In the genomic region with DNA sequence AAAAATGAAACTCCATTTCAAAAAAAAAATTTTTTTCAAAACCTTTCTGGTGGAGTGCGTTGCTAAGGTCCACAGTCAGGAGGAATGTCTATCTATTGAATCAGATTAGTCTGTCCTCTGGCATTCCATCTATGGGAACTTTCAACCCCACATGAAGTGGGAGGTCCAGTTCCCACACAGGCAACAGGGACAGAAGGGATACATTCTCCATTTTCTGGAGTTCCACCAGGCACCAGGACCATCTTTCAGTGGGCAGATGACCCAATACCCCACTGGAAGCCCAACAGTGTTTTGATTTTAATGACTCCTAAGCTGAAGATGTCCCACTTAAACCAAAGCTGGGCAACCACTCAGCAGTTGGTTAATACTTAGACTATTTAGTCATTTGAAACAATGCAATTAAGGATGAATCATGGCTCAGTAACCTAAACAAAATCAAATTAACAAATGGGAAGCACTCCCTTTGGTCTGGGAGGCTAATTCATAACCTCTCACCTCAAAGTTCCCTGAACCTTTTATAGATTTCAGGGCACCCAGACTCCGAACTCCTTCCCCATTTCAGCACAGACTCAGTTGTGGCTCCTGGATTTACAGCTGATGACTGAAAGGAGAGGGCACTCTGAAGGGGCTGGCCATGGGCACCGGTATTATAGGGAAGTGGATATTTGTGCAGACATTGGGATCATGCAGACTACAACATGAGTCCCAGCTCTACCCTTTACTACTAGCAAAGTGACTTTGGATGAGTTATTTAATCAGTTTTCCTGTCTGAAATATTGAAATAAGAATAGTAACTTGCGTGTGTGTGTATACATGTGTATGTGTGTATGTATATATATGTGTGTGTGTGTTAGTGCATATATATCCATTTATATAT, we compare ENCODE assay signal across 10 cellular contexts.
A peak's percentile ranks its signal among the peaks of the same experiment; 100 is the strongest.
DNase-seq lines count a peak whose midpoint lies in the region; TF ChIP-seq lines count a peak whose summit lies in the region.
"Had no signal": no experiment of that assay in that cellular context is flagged by ENCODE, and none has a peak within 500 bp of the region (broad histone marks: within the 10 kb centered on the region; RNA-seq: fewer than 3 reads in every experiment).

No MANE protein-coding gene starts in this region.

- POLR2A ChIA-PET in SK-N-SH (lab: Yijun Ruan, JAX) = no interaction called here

- TF ChIP-seq RAD21 in SK-N-SH (IDR thresholded peaks at IDR 0.05; ENCODE audit: low read length) = no peak

- WGBS in SK-N-SH (ENCODE audit: low lambda C conversion rate) = 40% methylated on average over 4 of the region's 4 CpGs
- 58% methylated on average over 4 of the region's 4 CpGs for WGBS in smooth muscle cell (ENCODE audit: low lambda C conversion rate)
- WGBS in testis, 2 donors = 86 to 88% methylated on average over 4 of the region's 4 CpGs

- H3K9me2 ChIP-seq in SK-N-SH = no peaks in the 10 kb centered on the region

- H3K4me2 ChIP-seq in SK-N-SH (peak overlapping the region; percentile 45; the same call in 1 of the 2 replicates), smooth muscle cell (peak overlapping the region; percentile 23)

- CTCF ChIA-PET in SK-N-SH (lab: Yijun Ruan, JAX) = interaction anchor here (3.1 kb wide), 1 partner anchor 11 kb away, joined by 11 read pairs; no protein-coding TSS in a partner anchor

- H3K36me3 ChIP-seq in SK-N-SH (replicated peaks in 1 of 2; ENCODE audit: control insufficient read depth in 1 of 2, insufficient read depth in 2 of 2, low read length in 1 of 2) (no peaks in the 10 kb centered on the region), smooth muscle cell (ENCODE audit: low read depth) (no peaks in the 10 kb centered on the region), testis (ENCODE audit: low read depth, missing control alignments) (no peaks in the 10 kb centered on the region)
- H3K36me3 ChIP-seq: prostate gland had no signal

- DNase-seq in GOT3 (lab: John Stamatoyannopoulos, UW) (peak; percentile 30), SK-N-SH (no peak), fibroblast of the aortic adventitia (ENCODE audit: low read depth) (peak; percentile 80), smooth muscle cell (lab: John Stamatoyannopoulos, UW; ENCODE audit: unreplicated experiment) (no peak), NCI-H2171 (lab: John Stamatoyannopoulos, UW) (no peak), activated T-cell treated with anti-CD3 and anti-CD28 coated beads for 4 hours (no peak), testis (no peak)
- DNase-seq: activated naive CD8-positive, alpha-beta T cell treated with anti-CD3 and anti-CD28 coated beads, Interleukin-2, amount 10 ng/mL, durations not matched to agents 7 days and 5 days; DMS53 had no signal

- H3K4me1 ChIP-seq in SK-N-SH (ENCODE audit: control insufficient read depth in 1 of 2, insufficient read depth in 2 of 2, low read depth in 1 of 2, low read length in 1 of 2) (peaks cover 0 to 13% of the 10 kb centered on the region in 2 experiments; a peak in 2 of 4 replicates), smooth muscle cell (ENCODE audit: low read depth) (peaks cover 24% of the 10 kb centered on the region), testis (no peaks in the 10 kb centered on the region)
- H3K4me1 ChIP-seq: prostate gland had no signal

- peaks cover 27% of the 10 kb centered on the region for H3F3A ChIP-seq in SK-N-SH (replicated peaks; ENCODE audit: insufficient read depth)
- H3F3A ChIP-seq in smooth muscle cell (ENCODE audit: low read depth) = peaks cover 10% of the 10 kb centered on the region

- H3K9ac ChIP-seq in SK-N-SH (peak overlapping the region; percentile 80), smooth muscle cell (ENCODE audit: low read depth) (peak overlapping the region; percentile 75)

- TF ChIP-seq CTCF in SK-N-SH (IDR thresholded peaks at IDR 0.05) (no peak), fibroblast of the aortic adventitia (IDR thresholded peaks at IDR 0.05; ENCODE audit: insufficient read depth, low read length) (no peak), smooth muscle cell (IDR thresholded peaks at IDR 0.05; ENCODE audit: borderline replicate concordance, insufficient read depth, poor library complexity, severe bottlenecking) (no peak), testis (IDR thresholded peaks at IDR 0.05) (no peak)

- H2AFZ ChIP-seq in SK-N-SH (ENCODE audit: low read depth) (0 out of 2 replicates have a peak overlapping the region, but pooled peaks have one; percentile 1), smooth muscle cell (ENCODE audit: low read depth) (no peak overlapping the region)

- intact Hi-C loops in testis (cut with DNase I; ENCODE audit: low total_unique reads) = no loop called here

- peak in 1 of 2 experiments; percentile 84; a peak in 2 of 4 replicates for TF ChIP-seq EP300 in SK-N-SH (IDR thresholded peaks at IDR 0.05; ENCODE audit: borderline replicate concordance in 1 of 2, low read depth in 1 of 2, low read length in 1 of 2)

- TF ChIP-seq POLR2A in testis (IDR thresholded peaks at IDR 0.05) = no peak

- no peak overlapping the region for H3K4me3 ChIP-seq in SK-N-SH (ENCODE audit: low read depth in 2 of 2, low read length in 1 of 2)
- no peak overlapping the region for H3K4me3 ChIP-seq in fibroblast of the aortic adventitia (ENCODE audit: low read depth, low read length)
- no peak overlapping the region for H3K4me3 ChIP-seq in smooth muscle cell
- no peak overlapping the region for H3K4me3 ChIP-seq in testis
- H3K4me3 ChIP-seq: prostate gland had no signal

- H3K79me2 ChIP-seq in SK-N-SH (ENCODE audit: insufficient read depth) = no peaks in the 10 kb centered on the region
- no peaks in the 10 kb centered on the region for H3K79me2 ChIP-seq in smooth muscle cell (ENCODE audit: low read depth)

- H4K20me1 ChIP-seq in SK-N-SH (ENCODE audit: insufficient read depth) (no peaks in the 10 kb centered on the region), smooth muscle cell (ENCODE audit: low read depth) (no peaks in the 10 kb centered on the region)

- no peaks in the 10 kb centered on the region for H3K9me3 ChIP-seq in SK-N-SH
- H3K9me3 ChIP-seq in smooth muscle cell (replicated peaks; ENCODE audit: low read depth) = no peaks in the 10 kb centered on the region
- no peaks in the 10 kb centered on the region for H3K9me3 ChIP-seq in testis
- H3K9me3 ChIP-seq: prostate gland had no signal

- H3K27me3 ChIP-seq in SK-N-SH (ENCODE audit: insufficient read depth) (no peaks in the 10 kb centered on the region), smooth muscle cell (ENCODE audit: low read depth) (no peaks in the 10 kb centered on the region), testis (no peaks in the 10 kb centered on the region)

- H3K27ac ChIP-seq in SK-N-SH (ENCODE audit: low read depth in 2 of 2, low read length in 1 of 2) = peak overlapping the region; percentile 62 to 100
- peak overlapping the region; percentile 96 for H3K27ac ChIP-seq in smooth muscle cell (ENCODE audit: low read depth)
- no peak overlapping the region for H3K27ac ChIP-seq in testis
- H3K27ac ChIP-seq: prostate gland had no signal

TF ChIP-seq in SK-N-SH, 30 proteins besides CTCF, POLR2A, EP300 and RAD21 (continues in another document):
- TF ChIP-seq TAF1 (IDR thresholded peaks at IDR 0.05; ENCODE audit: borderline replicate concordance, low read depth, low read length) (no peak), YY1 (IDR thresholded peaks at IDR 0.05; ENCODE audit: low read depth) (no peak), TCF12 (IDR thresholded peaks at IDR 0.05) (peak; percentile 82), FOXJ3 (CRISPR knock-in tag; IDR thresholded peaks at IDR 0.05) (no peak), TEAD4 (IDR thresholded peaks at IDR 0.05; ENCODE audit: borderline replicate concordance, insufficient read depth) (peak; percentile 74), GATA2 (CRISPR knock-in tag; IDR thresholded peaks at IDR 0.05) (no peak), FOXM1 (IDR thresholded peaks at IDR 0.05; ENCODE audit: low read depth) (no peak; the same call in none of the 2 replicates)
- TF ChIP-seq, protein P1, sequence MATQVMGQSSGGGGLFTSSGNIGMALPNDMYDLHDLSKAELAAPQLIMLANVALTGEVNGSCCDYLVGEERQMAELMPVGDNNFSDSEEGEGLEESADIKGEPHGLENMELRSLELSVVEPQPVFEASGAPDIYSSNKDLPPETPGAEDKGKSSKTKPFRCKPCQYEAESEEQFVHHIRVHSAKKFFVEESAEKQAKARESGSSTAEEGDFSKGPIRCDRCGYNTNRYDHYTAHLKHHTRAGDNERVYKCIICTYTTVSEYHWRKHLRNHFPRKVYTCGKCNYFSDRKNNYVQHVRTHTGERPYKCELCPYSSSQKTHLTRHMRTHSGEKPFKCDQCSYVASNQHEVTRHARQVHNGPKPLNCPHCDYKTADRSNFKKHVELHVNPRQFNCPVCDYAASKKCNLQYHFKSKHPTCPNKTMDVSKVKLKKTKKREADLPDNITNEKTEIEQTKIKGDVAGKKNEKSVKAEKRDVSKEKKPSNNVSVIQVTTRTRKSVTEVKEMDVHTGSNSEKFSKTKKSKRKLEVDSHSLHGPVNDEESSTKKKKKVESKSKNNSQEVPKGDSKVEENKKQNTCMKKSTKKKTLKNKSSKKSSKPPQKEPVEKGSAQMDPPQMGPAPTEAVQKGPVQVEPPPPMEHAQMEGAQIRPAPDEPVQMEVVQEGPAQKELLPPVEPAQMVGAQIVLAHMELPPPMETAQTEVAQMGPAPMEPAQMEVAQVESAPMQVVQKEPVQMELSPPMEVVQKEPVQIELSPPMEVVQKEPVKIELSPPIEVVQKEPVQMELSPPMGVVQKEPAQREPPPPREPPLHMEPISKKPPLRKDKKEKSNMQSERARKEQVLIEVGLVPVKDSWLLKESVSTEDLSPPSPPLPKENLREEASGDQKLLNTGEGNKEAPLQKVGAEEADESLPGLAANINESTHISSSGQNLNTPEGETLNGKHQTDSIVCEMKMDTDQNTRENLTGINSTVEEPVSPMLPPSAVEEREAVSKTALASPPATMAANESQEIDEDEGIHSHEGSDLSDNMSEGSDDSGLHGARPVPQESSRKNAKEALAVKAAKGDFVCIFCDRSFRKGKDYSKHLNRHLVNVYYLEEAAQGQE (IDR thresholded peaks at IDR 0.05; ENCODE audit: low read depth, low read length) = no peak
- TF ChIP-seq, protein P2, sequence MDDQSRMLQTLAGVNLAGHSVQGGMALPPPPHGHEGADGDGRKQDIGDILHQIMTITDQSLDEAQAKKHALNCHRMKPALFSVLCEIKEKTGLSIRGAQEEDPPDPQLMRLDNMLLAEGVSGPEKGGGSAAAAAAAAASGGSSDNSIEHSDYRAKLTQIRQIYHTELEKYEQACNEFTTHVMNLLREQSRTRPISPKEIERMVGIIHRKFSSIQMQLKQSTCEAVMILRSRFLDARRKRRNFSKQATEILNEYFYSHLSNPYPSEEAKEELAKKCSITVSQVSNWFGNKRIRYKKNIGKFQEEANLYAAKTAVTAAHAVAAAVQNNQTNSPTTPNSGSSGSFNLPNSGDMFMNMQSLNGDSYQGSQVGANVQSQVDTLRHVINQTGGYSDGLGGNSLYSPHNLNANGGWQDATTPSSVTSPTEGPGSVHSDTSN (IDR thresholded peaks at IDR 0.05) = peak; percentile 41; the same call in 1 of the 2 replicates

Comparison
In these comparisons a context has a peak if more than half of its experiments do, and no peak if none do; other contexts are left out.
1. DNase-seq: peak in GOT3 (single experiment) and fibroblast of the aortic adventitia (single experiment); none in SK-N-SH (single experiment), smooth muscle cell (single experiment), NCI-H2171 (single experiment), activated T-cell treated with anti-CD3 and anti-CD28 coated beads for 4 hours (single experiment) and testis (single experiment).
2. H3K27ac ChIP-seq: peak in SK-N-SH (2 of 2) and smooth muscle cell (single experiment); none in testis (0 of 2).